In the genomic region with DNA sequence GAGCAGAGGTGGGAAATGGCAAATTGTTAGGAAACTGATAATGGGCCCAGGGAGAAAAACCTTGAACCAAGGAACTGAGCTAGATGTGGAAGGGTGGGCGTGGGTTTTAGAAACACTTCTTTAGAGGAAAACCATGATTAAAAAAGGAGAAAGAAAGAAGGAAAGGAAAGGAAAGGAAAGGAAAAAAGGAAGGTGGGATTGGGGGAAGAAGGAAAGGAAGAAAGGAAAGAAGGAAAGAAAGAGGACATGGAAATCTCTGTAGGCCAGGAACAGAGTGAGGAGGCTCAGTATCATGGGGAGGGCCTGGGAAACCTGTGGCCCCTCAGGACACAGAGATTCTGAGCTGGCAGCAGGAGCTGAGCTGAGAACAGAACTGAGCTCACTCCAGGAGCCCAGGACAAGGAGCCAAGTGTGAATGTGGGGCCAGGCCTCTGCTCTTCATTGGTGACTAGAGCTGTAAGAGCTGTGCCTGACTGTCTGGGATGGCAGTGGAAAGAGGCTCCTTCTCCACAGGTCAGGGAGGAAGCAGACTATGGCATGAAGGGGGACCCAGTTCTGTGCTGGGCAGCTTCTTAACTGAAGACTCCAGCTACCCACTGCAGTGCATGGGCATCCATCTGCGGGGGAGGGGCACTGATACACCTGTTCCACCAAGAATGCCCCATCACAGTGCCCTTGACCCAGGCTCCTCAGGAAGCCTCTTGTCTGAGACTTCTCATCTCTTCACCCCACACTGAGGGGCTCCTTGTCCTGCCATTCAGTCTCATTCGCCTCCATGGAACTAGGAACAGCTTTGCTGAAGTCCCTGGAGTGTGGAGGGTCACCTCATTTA, we compare ENCODE assay signal across 12 cellular contexts.
DNase-seq lines count a peak whose midpoint lies in the region; ATAC-seq and TF ChIP-seq lines count a peak whose summit lies in the region.
"Had no signal": no experiment of that assay in that cellular context is flagged by ENCODE, and none has a peak within 500 bp of the region (broad histone marks: within the 10 kb centered on the region; RNA-seq: fewer than 3 reads in every experiment).

No MANE protein-coding gene starts in this region.

- intact Hi-C loops in natural killer cell (cut with micrococcal nuclease), result no loop called here

- TF ChIP-seq CTCF in HEK293 (tag by site-specific recombination; IDR thresholded peaks at IDR 0.05) (no peak), natural killer cell (IDR thresholded peaks at IDR 0.05) (no peak)

- CTCF ChIA-PET in HEK293 (lab: Yijun Ruan, JAX), result interaction anchor here (0.6 to 2.3 kb wide), 10 partner anchors 9 to 826 kb away, joined by 3 to 6 read pairs (median 4); no protein-coding TSS in a partner anchor

- H3K4me3 Mint-ChIP-seq in T-helper 1 cell treated with Interleukin-12 subunit alpha and Interleukin-12 subunit beta and Interleukin-4 antibody, amounts not matched to agents 30 μg/mL and 1 μg/mL, for 36 hours, result no peak overlapping the region
- H3K4me3 Mint-ChIP-seq in activated naive CD8-positive, alpha-beta T cell, result peak overlapping the region; percentile 40
- H3K4me3 Mint-ChIP-seq in natural killer cell, result no peak overlapping the region

- DNase-seq in T-helper 1 cell (no peak), natural killer cell (no peak), amygdala (lab: John Stamatoyannopoulos, UW) (no peak), NCI-H1694 (lab: John Stamatoyannopoulos, UW) (no peak), hepatic stellate cell (ENCODE audit: low spot score) (no peak)
- DNase-seq: COR-L47, IMR-90, mesenchymal stem cell had no signal

- H3K9me3 ChIP-seq in HEK293 (ENCODE audit: control insufficient read depth, insufficient read depth, low read depth, low read length), result no peaks in the 10 kb centered on the region
- H3K9me3 ChIP-seq: gastroesophageal sphincter had no signal

- no peak overlapping the region for H3K4me3 ChIP-seq in HEK293 (ENCODE audit: low read depth, low read length)

- POLR2A ChIA-PET in HEK293 (lab: Yijun Ruan, JAX), result no interaction called here

- H3K27ac ChIP-seq in HEK293 (ENCODE audit: extremely low read depth, low read depth, low read length), result no peak overlapping the region
- H3K27ac ChIP-seq: gastroesophageal sphincter had no signal

- peaks cover 5% of the 10 kb centered on the region for H3K36me3 Mint-ChIP-seq in T-helper 1 cell treated with Interleukin-12 subunit alpha and Interleukin-12 subunit beta and Interleukin-4 antibody, amounts not matched to agents 30 μg/mL and 1 μg/mL, for 36 hours (ENCODE audit: low read depth)
- H3K36me3 Mint-ChIP-seq in activated naive CD8-positive, alpha-beta T cell, result no peaks in the 10 kb centered on the region
- no peaks in the 10 kb centered on the region for H3K36me3 Mint-ChIP-seq in natural killer cell

- no peak for ATAC-seq in natural killer cell
- ATAC-seq: gastroesophageal sphincter had no signal

- H3K9me3 Mint-ChIP-seq in T-helper 1 cell treated with Interleukin-12 subunit alpha and Interleukin-12 subunit beta and Interleukin-4 antibody, amounts not matched to agents 30 μg/mL and 1 μg/mL, for 36 hours, result no peaks in the 10 kb centered on the region
- no peaks in the 10 kb centered on the region for H3K9me3 Mint-ChIP-seq in activated naive CD8-positive, alpha-beta T cell (ENCODE audit: low read depth)
- H3K9me3 Mint-ChIP-seq in natural killer cell, result peaks cover 0 to 3% of the 10 kb centered on the region in 2 donors

- H3K27ac Mint-ChIP-seq in T-helper 1 cell treated with Interleukin-12 subunit alpha and Interleukin-12 subunit beta and Interleukin-4 antibody, amounts not matched to agents 30 μg/mL and 1 μg/mL, for 36 hours, result peak overlapping the region; percentile 93
- H3K27ac Mint-ChIP-seq in activated naive CD8-positive, alpha-beta T cell, result peak overlapping the region; percentile 88
- H3K27ac Mint-ChIP-seq in natural killer cell, result peak overlapping the region; percentile 91 to 93

- H3K27me3 Mint-ChIP-seq in T-helper 1 cell treated with Interleukin-12 subunit alpha and Interleukin-12 subunit beta and Interleukin-4 antibody, amounts not matched to agents 30 μg/mL and 1 μg/mL, for 36 hours (ENCODE audit: low read depth), result peaks cover 4% of the 10 kb centered on the region
- H3K27me3 Mint-ChIP-seq in activated naive CD8-positive, alpha-beta T cell, result no peaks in the 10 kb centered on the region
- H3K27me3 Mint-ChIP-seq in natural killer cell (ENCODE audit: low read depth in 2 of 2), result peaks cover 0 to 4% of the 10 kb centered on the region in 2 donors

- H3K4me1 Mint-ChIP-seq in T-helper 1 cell treated with Interleukin-12 subunit alpha and Interleukin-12 subunit beta and Interleukin-4 antibody, amounts not matched to agents 30 μg/mL and 1 μg/mL, for 36 hours (ENCODE audit: low read depth), result peaks cover 64% of the 10 kb centered on the region
- peaks cover 52% of the 10 kb centered on the region for H3K4me1 Mint-ChIP-seq in activated naive CD8-positive, alpha-beta T cell (ENCODE audit: low read depth)
- peaks cover 13 to 15% of the 10 kb centered on the region in 2 donors for H3K4me1 Mint-ChIP-seq in natural killer cell

- no peaks in the 10 kb centered on the region for H3K4me1 ChIP-seq in HEK293 (ENCODE audit: control insufficient read depth, insufficient read depth, low read length)

- no peaks in the 10 kb centered on the region for H3K36me3 ChIP-seq in HEK293 (ENCODE audit: control insufficient read depth in 2 of 2, insufficient read depth in 1 of 2, low read length in 2 of 2)
- H3K36me3 ChIP-seq: gastroesophageal sphincter had no signal

TF ChIP-seq in HEK293, 187 proteins besides CTCF, POLR2A, EP300 and RAD21:
- TF ChIP-seq, protein P1, sequence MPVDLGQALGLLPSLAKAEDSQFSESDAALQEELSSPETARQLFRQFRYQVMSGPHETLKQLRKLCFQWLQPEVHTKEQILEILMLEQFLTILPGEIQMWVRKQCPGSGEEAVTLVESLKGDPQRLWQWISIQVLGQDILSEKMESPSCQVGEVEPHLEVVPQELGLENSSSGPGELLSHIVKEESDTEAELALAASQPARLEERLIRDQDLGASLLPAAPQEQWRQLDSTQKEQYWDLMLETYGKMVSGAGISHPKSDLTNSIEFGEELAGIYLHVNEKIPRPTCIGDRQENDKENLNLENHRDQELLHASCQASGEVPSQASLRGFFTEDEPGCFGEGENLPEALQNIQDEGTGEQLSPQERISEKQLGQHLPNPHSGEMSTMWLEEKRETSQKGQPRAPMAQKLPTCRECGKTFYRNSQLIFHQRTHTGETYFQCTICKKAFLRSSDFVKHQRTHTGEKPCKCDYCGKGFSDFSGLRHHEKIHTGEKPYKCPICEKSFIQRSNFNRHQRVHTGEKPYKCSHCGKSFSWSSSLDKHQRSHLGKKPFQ (tag by site-specific recombination; IDR thresholded peaks at IDR 0.05), result no peak
- TF ChIP-seq PRDM1 (tag by site-specific recombination; IDR thresholded peaks at IDR 0.05), result peak; percentile 95
